Comparison of ENCODE assay signal across 28 cellular contexts in the genomic region with DNA sequence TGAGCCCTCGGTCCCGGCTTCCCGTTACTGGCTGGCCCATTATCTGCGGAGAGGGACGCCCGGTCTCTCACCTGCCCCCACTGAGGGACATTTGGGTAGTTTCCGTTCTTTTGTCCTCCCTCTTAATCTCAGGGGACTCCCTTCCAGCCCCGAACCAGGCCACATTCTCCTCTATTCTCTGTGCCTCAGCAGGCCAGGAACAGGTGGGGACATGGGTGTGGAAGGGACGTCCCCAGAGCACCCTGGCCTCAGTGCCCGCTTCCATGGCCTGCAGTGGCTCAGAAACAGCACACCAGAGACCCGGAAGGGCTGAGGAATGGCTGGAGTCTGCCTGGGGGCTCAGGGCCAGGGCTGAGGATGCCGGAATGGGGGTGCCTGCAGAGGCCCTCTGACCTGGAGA. TPM values are rescaled to one million over a fixed set of nuclear protein-coding genes. Genes with fewer than 3 reads are reported as not detected.
"Had no signal": no experiment of that assay in that cellular context is flagged by ENCODE, and none has a peak within 500 bp of the region (broad histone marks: within the 10 kb centered on the region; RNA-seq: fewer than 3 reads in every experiment).

No MANE protein-coding gene starts in this region.

- H3K36me3 Mint-ChIP-seq: activated CD4-positive, alpha-beta memory T cell treated with anti-CD3 and anti-CD28 coated beads for 36 hours; activated naive CD4-positive, alpha-beta T cell treated with anti-CD3 and anti-CD28 coated beads, Interleukin-2, amount 10 ng/mL, durations not matched to agents 7 days and 5 days; activated naive CD8-positive, alpha-beta T cell treated with anti-CD3 and anti-CD28 coated beads for 36 hours; T-cell had no signal

- H3K4me1 Mint-ChIP-seq: activated CD4-positive, alpha-beta T cell treated with anti-CD3 and anti-CD28 coated beads, Interleukin-2, amount 10 ng/mL, durations not matched to agents 7 days and 5 days; activated naive CD4-positive, alpha-beta T cell treated with anti-CD3 and anti-CD28 coated beads, Interleukin-2, amount 10 ng/mL, durations not matched to agents 7 days and 5 days; activated naive CD8-positive, alpha-beta T cell treated with anti-CD3 and anti-CD28 coated beads for 36 hours; activated T-helper 17 cell treated with anti-CD3 and anti-CD28 coated beads, Interleukin-2, amount 50 U/mL, for 72 hours; T-cell had no signal

- H3K4me3 Mint-ChIP-seq: activated CD4-positive, alpha-beta memory T cell treated with anti-CD3 and anti-CD28 coated beads for 36 hours; activated CD4-positive, alpha-beta T cell treated with anti-CD3 and anti-CD28 coated beads, Interleukin-2, amount 10 ng/mL, durations not matched to agents 7 days and 5 days; activated naive CD4-positive, alpha-beta T cell treated with anti-CD3 and anti-CD28 coated beads, Interleukin-2, amount 10 ng/mL, durations not matched to agents 7 days and 5 days; activated naive CD8-positive, alpha-beta T cell treated with anti-CD3 and anti-CD28 coated beads for 36 hours; activated T-helper 17 cell treated with anti-CD3 and anti-CD28 coated beads, Interleukin-2, amount 50 U/mL, for 72 hours; T-cell had no signal

- H3K9ac ChIP-seq: KMS-11 had no signal

- DNase-seq: activated CD4-positive, alpha-beta memory T cell treated with anti-CD3 and anti-CD28 coated beads for 36 hours; activated CD4-positive, alpha-beta T cell treated with anti-CD3 and anti-CD28 coated beads, Interleukin-2, amount 10 ng/mL, durations not matched to agents 7 days and 5 days; activated CD4-positive, CD25-positive, alpha-beta regulatory T cell; activated CD8-positive, alpha-beta memory T cell treated with anti-CD3 and anti-CD28 coated beads for 24 hours; activated gamma-delta T cell; activated naive CD4-positive, alpha-beta T cell treated with anti-CD3 and anti-CD28 coated beads, Interleukin-2, amount 10 ng/mL, durations not matched to agents 7 days and 5 days; activated naive CD8-positive, alpha-beta T cell treated with anti-CD3 and anti-CD28 coated beads for 36 hours; activated T-cell treated with anti-CD3 and anti-CD28 coated beads, Interleukin-2, amount 50 U/mL, for 48 hours; caudate nucleus; MM.1S; NCI-H1105; NCI-H1436; NCI-H1694 treated with DMSO at 0.1 percent for 48 hours; NCI-H2029 treated with DMSO at 0.1 percent for 48 hours; NCI-H345; NCI-H510A; NCI-H526 treated with DMSO at 0.1 percent for 48 hours; NCI-H82; OCI-M1; RPMI8226; T-cell had no signal

- H3K27ac Mint-ChIP-seq: activated CD4-positive, alpha-beta memory T cell treated with anti-CD3 and anti-CD28 coated beads for 36 hours; activated CD4-positive, alpha-beta T cell treated with anti-CD3 and anti-CD28 coated beads, Interleukin-2, amount 10 ng/mL, durations not matched to agents 7 days and 5 days; activated naive CD4-positive, alpha-beta T cell treated with anti-CD3 and anti-CD28 coated beads, Interleukin-2, amount 10 ng/mL, durations not matched to agents 7 days and 5 days; activated naive CD8-positive, alpha-beta T cell treated with anti-CD3 and anti-CD28 coated beads for 36 hours; activated T-helper 17 cell treated with anti-CD3 and anti-CD28 coated beads, Interleukin-2, amount 50 U/mL, for 72 hours; T-cell had no signal

- H3K9me3 Mint-ChIP-seq: activated CD4-positive, alpha-beta memory T cell treated with anti-CD3 and anti-CD28 coated beads for 36 hours; activated CD4-positive, alpha-beta T cell treated with anti-CD3 and anti-CD28 coated beads, Interleukin-2, amount 10 ng/mL, durations not matched to agents 7 days and 5 days; activated naive CD4-positive, alpha-beta T cell treated with anti-CD3 and anti-CD28 coated beads, Interleukin-2, amount 10 ng/mL, durations not matched to agents 7 days and 5 days; activated naive CD8-positive, alpha-beta T cell treated with anti-CD3 and anti-CD28 coated beads for 36 hours; activated T-helper 17 cell treated with anti-CD3 and anti-CD28 coated beads, Interleukin-2, amount 50 U/mL, for 72 hours; T-cell had no signal

- ATAC-seq: activated T-helper 17 cell treated with anti-CD3 and anti-CD28 coated beads, Interleukin-2, amount 50 U/mL, for 72 hours; Panc1; T-cell had no signal

- H3K27ac ChIP-seq: KMS-11, SK-N-MC, VCaP had no signal

- H3K4me3 ChIP-seq: SK-N-MC had no signal

- H3K4me2 ChIP-seq: KMS-11 had no signal

- H3K27me3 Mint-ChIP-seq: activated CD4-positive, alpha-beta memory T cell treated with anti-CD3 and anti-CD28 coated beads for 36 hours; activated naive CD8-positive, alpha-beta T cell treated with anti-CD3 and anti-CD28 coated beads for 36 hours; activated T-helper 17 cell treated with anti-CD3 and anti-CD28 coated beads, Interleukin-2, amount 50 U/mL, for 72 hours; T-cell had no signal

RNA-seq across cellular contexts. Expression of a gene that starts 9.9 kb away (rescaled TPM):
- total RNA-seq: activated CD4-positive, alpha-beta memory T cell treated with anti-CD3 and anti-CD28 coated beads for 36 hours; activated CD4-positive, alpha-beta T cell treated with anti-CD3 and anti-CD28 coated beads, Interleukin-2, amount 10 ng/mL, durations not matched to agents 7 days and 5 days; activated naive CD8-positive, alpha-beta T cell treated with anti-CD3 and anti-CD28 coated beads for 36 hours; activated T-helper 17 cell treated with anti-CD3 and anti-CD28 coated beads, Interleukin-2, amount 50 U/mL, for 72 hours; Right ventricle myocardium inferior; T-cell; T-helper 2 cell treated with Interferon-gamma antibody and Interleukin-4, amounts not matched to agents 100 ng/mL and 5 ng/mL, for 36 hours had no signal

RNA-seq across cellular contexts. Expression of a gene that starts 14.1 kb away (rescaled TPM):
- total RNA-seq: activated CD4-positive, alpha-beta memory T cell treated with anti-CD3 and anti-CD28 coated beads for 36 hours; activated naive CD8-positive, alpha-beta T cell treated with anti-CD3 and anti-CD28 coated beads for 36 hours; activated T-helper 17 cell treated with anti-CD3 and anti-CD28 coated beads, Interleukin-2, amount 50 U/mL, for 72 hours; Right ventricle myocardium inferior had no signal
